Comparison of ENCODE assay signal across 26 cellular contexts in genomic region chr3:59261009-59261408, GRCh38.
"Had no signal": no experiment of that assay in that cellular context is flagged by ENCODE, and none has a peak within 500 bp of the region (broad histone marks: within the 10 kb centered on the region; RNA-seq: fewer than 3 reads in every experiment).

No MANE protein-coding gene starts in this region.

- H3K36me3 Mint-ChIP-seq: activated naive CD4-positive, alpha-beta T cell treated with anti-CD3 and anti-CD28 coated beads, Interleukin-2, amount 10 ng/mL, durations not matched to agents 7 days and 5 days; activated naive CD8-positive, alpha-beta T cell treated with anti-CD3 and anti-CD28 coated beads, Interleukin-2, amount 10 ng/mL, durations not matched to agents 7 days and 5 days had no signal

- H3K9me3 ChIP-seq: ascending aorta, esophagus muscularis mucosa, gastroesophageal sphincter had no signal

- H3K4me3 ChIP-seq: ascending aorta, esophagus muscularis mucosa, gastroesophageal sphincter had no signal

- H3K9me3 Mint-ChIP-seq: effector memory CD8-positive, alpha-beta T cell had no signal

- ATAC-seq: activated naive CD4-positive, alpha-beta T cell treated with anti-CD3 and anti-CD28 coated beads, Interleukin-2, amount 50 U/mL, for 72 hours; activated T-cell treated with anti-CD3 and anti-CD28 coated beads, Interleukin-2, amount 50 U/mL, for 72 hours; effector memory CD8-positive, alpha-beta T cell; gastroesophageal sphincter had no signal

- DNase-seq: activated CD4-positive, alpha-beta memory T cell treated with anti-CD3 and anti-CD28 coated beads, Interleukin-2, amount 10 ng/mL, durations not matched to agents 7 days and 5 days; activated CD4-positive, alpha-beta T cell treated with anti-CD3 and anti-CD28 coated beads for 1 hour; activated CD4-positive, alpha-beta T cell treated with anti-CD3 and anti-CD28 coated beads for 4 hours; activated CD4-positive, alpha-beta T cell treated with anti-CD3 and anti-CD28 coated beads, Interleukin-2, amount 10 ng/mL, durations not matched to agents 7 days and 5 days; activated CD4-positive, alpha-beta T cell treated with anti-CD3 and anti-CD28 coated beads, Interleukin-2, amount 50 U/mL, for 4 hours; activated CD8-positive, alpha-beta memory T cell treated with anti-CD3 and anti-CD28 coated beads, Interleukin-2, amount 50 U/mL, for 48 hours; activated gamma-delta T cell; activated naive CD4-positive, alpha-beta T cell; activated naive CD4-positive, alpha-beta T cell treated with anti-CD3 and anti-CD28 coated beads, Interleukin-2, amount 10 ng/mL, durations not matched to agents 7 days and 5 days; activated naive CD8-positive, alpha-beta T cell treated with anti-CD3 and anti-CD28 coated beads, Interleukin-2, amount 10 ng/mL, durations not matched to agents 7 days and 5 days; activated T-cell treated with anti-CD3 and anti-CD28 coated beads for 4 hours; activated T-cell treated with anti-CD3 and anti-CD28 coated beads, Interleukin-2, amount 50 U/mL, for 24 hours; activated T-cell treated with anti-CD3 and anti-CD28 coated beads, Interleukin-2, amount 50 U/mL, for 72 hours; brain microvascular endothelial cell; caudate nucleus; cortex of kidney; dermis blood vessel endothelial cell; effector CD4-positive, alpha-beta T cell; effector memory CD8-positive, alpha-beta T cell; erythroblast; foreskin melanocyte; T-helper 2 cell had no signal

- H3K4me1 Mint-ChIP-seq: activated CD4-positive, alpha-beta memory T cell treated with anti-CD3 and anti-CD28 coated beads, Interleukin-2, amount 10 ng/mL, durations not matched to agents 7 days and 5 days; activated CD4-positive, alpha-beta T cell treated with anti-CD3 and anti-CD28 coated beads, Interleukin-2, amount 10 ng/mL, durations not matched to agents 7 days and 5 days; activated naive CD4-positive, alpha-beta T cell treated with anti-CD3 and anti-CD28 coated beads, Interleukin-2, amount 10 ng/mL, durations not matched to agents 7 days and 5 days; activated naive CD8-positive, alpha-beta T cell treated with anti-CD3 and anti-CD28 coated beads, Interleukin-2, amount 10 ng/mL, durations not matched to agents 7 days and 5 days had no signal

- H3K4me1 ChIP-seq: ascending aorta, gastroesophageal sphincter had no signal

- H3K36me3 ChIP-seq: ascending aorta, brain microvascular endothelial cell, esophagus muscularis mucosa, gastroesophageal sphincter had no signal

- H3K27me3 Mint-ChIP-seq: activated CD4-positive, alpha-beta memory T cell treated with anti-CD3 and anti-CD28 coated beads, Interleukin-2, amount 10 ng/mL, durations not matched to agents 7 days and 5 days; activated CD4-positive, alpha-beta T cell treated with anti-CD3 and anti-CD28 coated beads, Interleukin-2, amount 10 ng/mL, durations not matched to agents 7 days and 5 days; activated naive CD4-positive, alpha-beta T cell treated with anti-CD3 and anti-CD28 coated beads, Interleukin-2, amount 10 ng/mL, durations not matched to agents 7 days and 5 days; activated naive CD8-positive, alpha-beta T cell treated with anti-CD3 and anti-CD28 coated beads, Interleukin-2, amount 10 ng/mL, durations not matched to agents 7 days and 5 days; activated T-cell treated with anti-CD3 and anti-CD28 coated beads, Interleukin-2, amount 50 U/mL, for 24 hours; effector memory CD8-positive, alpha-beta T cell had no signal

- H3K27me3 ChIP-seq: ascending aorta, brain microvascular endothelial cell, esophagus muscularis mucosa, gastroesophageal sphincter had no signal

- H3K27ac ChIP-seq: ascending aorta, brain microvascular endothelial cell, esophagus muscularis mucosa, gastroesophageal sphincter had no signal

- H3K27ac Mint-ChIP-seq: activated CD4-positive, alpha-beta memory T cell treated with anti-CD3 and anti-CD28 coated beads, Interleukin-2, amount 10 ng/mL, durations not matched to agents 7 days and 5 days; activated CD4-positive, alpha-beta T cell treated with anti-CD3 and anti-CD28 coated beads, Interleukin-2, amount 10 ng/mL, durations not matched to agents 7 days and 5 days; activated naive CD4-positive, alpha-beta T cell treated with anti-CD3 and anti-CD28 coated beads, Interleukin-2, amount 10 ng/mL, durations not matched to agents 7 days and 5 days; activated naive CD4-positive, alpha-beta T cell treated with anti-CD3 and anti-CD28 coated beads, Interleukin-2, amount 50 U/mL, for 72 hours; activated naive CD8-positive, alpha-beta T cell treated with anti-CD3 and anti-CD28 coated beads, Interleukin-2, amount 10 ng/mL, durations not matched to agents 7 days and 5 days; activated T-cell treated with anti-CD3 and anti-CD28 coated beads, Interleukin-2, amount 50 U/mL, for 24 hours; activated T-cell treated with anti-CD3 and anti-CD28 coated beads, Interleukin-2, amount 50 U/mL, for 72 hours; effector memory CD8-positive, alpha-beta T cell had no signal

- H3K4me3 Mint-ChIP-seq: activated CD4-positive, alpha-beta memory T cell treated with anti-CD3 and anti-CD28 coated beads, Interleukin-2, amount 10 ng/mL, durations not matched to agents 7 days and 5 days; activated CD4-positive, alpha-beta T cell treated with anti-CD3 and anti-CD28 coated beads, Interleukin-2, amount 10 ng/mL, durations not matched to agents 7 days and 5 days; activated naive CD4-positive, alpha-beta T cell treated with anti-CD3 and anti-CD28 coated beads, Interleukin-2, amount 10 ng/mL, durations not matched to agents 7 days and 5 days; activated naive CD8-positive, alpha-beta T cell treated with anti-CD3 and anti-CD28 coated beads, Interleukin-2, amount 10 ng/mL, durations not matched to agents 7 days and 5 days; activated T-cell treated with anti-CD3 and anti-CD28 coated beads, Interleukin-2, amount 50 U/mL, for 24 hours; activated T-cell treated with anti-CD3 and anti-CD28 coated beads, Interleukin-2, amount 50 U/mL, for 72 hours; effector memory CD8-positive, alpha-beta T cell had no signal
